8 cellular contexts compared by ENCODE assay signal in genomic region chr12:9672340-9672739, GRCh38. TPM values are rescaled to one million over a fixed set of nuclear protein-coding genes. Genes with fewer than 3 reads are reported as not detected.
DNase-seq lines count a peak whose midpoint lies in the region; ATAC-seq, FAIRE-seq and TF ChIP-seq lines count a peak whose summit lies in the region.
"Not testable (repeated sequence)": the region's sequence is repeated elsewhere in the genome, so short reads cannot be mapped to it uniquely, and the experiment has no call there.

No MANE protein-coding gene starts in this region.

- TF ChIP-seq EP300 in GM12878 (IDR thresholded peaks at IDR 0.05; ENCODE audit: borderline replicate concordance in 1 of 2, control insufficient read depth in 1 of 2, low read depth in 2 of 2, low read length in 2 of 2) = not testable (repeated sequence)

- not testable (repeated sequence) for H3K27me3 Mint-ChIP-seq in CD4-positive, CD25-positive, alpha-beta regulatory T cell; activated CD4-positive, alpha-beta T cell treated with anti-CD3 and anti-CD28 coated beads, Interleukin-2, amount 10 ng/mL, durations not matched to agents 7 days and 5 days; activated T-helper 17 cell treated with anti-CD3 and anti-CD28 coated beads, Interleukin-2, amount 50 U/mL, for 72 hours; naive thymus-derived CD8-positive, alpha-beta T cell

- not testable (repeated sequence) for DNase-seq in CD4-positive, CD25-positive, alpha-beta regulatory T cell; GM12892 (ENCODE audit: insufficient read length); PC-9; activated CD4-positive, alpha-beta T cell treated with anti-CD3 and anti-CD28 coated beads, Interleukin-2, amount 10 ng/mL, durations not matched to agents 7 days and 5 days; GM12878 (ENCODE audit: low read depth, low spot score); naive thymus-derived CD8-positive, alpha-beta T cell

- H3K4me2 ChIP-seq in PC-9 = peak overlapping the region; percentile 68
- H3K4me2 ChIP-seq in GM12878 (ENCODE audit: control insufficient read depth, insufficient read depth) = peak overlapping the region; percentile 68; the same call in 1 of the 2 replicates

- not testable (repeated sequence) for H3K36me3 ChIP-seq in CD4-positive, CD25-positive, alpha-beta regulatory T cell (ENCODE audit: control insufficient read depth, insufficient read depth, low read length); PC-9 (ENCODE audit: low read depth); GM12878 (ENCODE audit: control insufficient read depth in 2 of 2, insufficient read depth in 2 of 2, low read length in 1 of 2); thymus (ENCODE audit: control insufficient read depth, insufficient read depth)

- peak overlapping the region; percentile 88 for H3K27ac ChIP-seq in CD4-positive, CD25-positive, alpha-beta regulatory T cell (ENCODE audit: insufficient read depth, low read length, poor library complexity, severe bottlenecking)
- H3K27ac ChIP-seq in PC-9 (peak overlapping the region; percentile 79), GM12878 (ENCODE audit: control insufficient read depth, insufficient read depth) (peak overlapping the region; percentile 91), thymus (ENCODE audit: low read depth) (peak overlapping the region; percentile 36)

- H3F3A ChIP-seq in PC-9 (ENCODE audit: insufficient read depth, low read depth) = peaks cover 32% of the 10 kb centered on the region

- not testable (repeated sequence) for TF ChIP-seq RAD21 in GM12878 (IDR thresholded peaks at IDR 0.05; ENCODE audit: insufficient read depth, low read depth, low read length)

- H3K4me3 ChIP-seq in CD4-positive, CD25-positive, alpha-beta regulatory T cell (ENCODE audit: low read depth, low read length) = peak overlapping the region; percentile 95
- H3K4me3 ChIP-seq in PC-9; thymus (ENCODE audit: low read length): not testable (repeated sequence)
- peak overlapping the region; percentile 61 for H3K4me3 ChIP-seq in GM12878

- not testable (repeated sequence) for ATAC-seq in CD4-positive, CD25-positive, alpha-beta regulatory T cell (ENCODE audit: low read depth in 2 of 2); activated T-helper 17 cell treated with anti-CD3 and anti-CD28 coated beads, Interleukin-2, amount 50 U/mL, for 72 hours (replicated peaks); GM12878; naive thymus-derived CD8-positive, alpha-beta T cell

- not testable (repeated sequence) for H2AFZ ChIP-seq in PC-9; GM12878 (ENCODE audit: control insufficient read depth, low read depth, low read length)

- H3K4me1 ChIP-seq in CD4-positive, CD25-positive, alpha-beta regulatory T cell (ENCODE audit: control insufficient read depth, insufficient read depth, low read length, poor library complexity, severe bottlenecking) = peaks cover 74% of the 10 kb centered on the region
- H3K4me1 ChIP-seq in PC-9 (replicated peaks; ENCODE audit: insufficient read depth) = peaks cover 39% of the 10 kb centered on the region
- peaks cover 38% of the 10 kb centered on the region for H3K4me1 ChIP-seq in GM12878 (ENCODE audit: control insufficient read depth, insufficient read depth, low read length)
- H3K4me1 ChIP-seq in thymus (ENCODE audit: control insufficient read depth, insufficient read depth, low read length) = peaks cover 15% of the 10 kb centered on the region

- H3K9ac ChIP-seq in GM12878 (ENCODE audit: control insufficient read depth, insufficient read depth, low read length) = peak overlapping the region; percentile 71

- SMC1A ChIA-PET in GM12878 (lab: Charles Lee; ENCODE audit: uncharacterized antibody, unreplicated experiment) = interaction anchor here (0.7 to 1.4 kb wide), 3 partner anchors 35 to 70 kb away, joined by 3 to 4 read pairs (median 4); no protein-coding TSS in a partner anchor

- not testable (repeated sequence) for TF ChIP-seq CTCF in PC-9 (conservative IDR thresholded peaks at IDR 0.05); GM12878 (IDR thresholded peaks at IDR 0.05 in 2 of 3, conservative IDR thresholded peaks at IDR 0.05 in 1 of 3; ENCODE audit: control insufficient read depth in 2 of 3, extremely low read depth in 1 of 3, insufficient read depth in 1 of 3, low read depth in 3 of 3, low read length in 3 of 3)

- intact Hi-C loops in PC-9 (cut with micrococcal nuclease; ENCODE audit: unreplicated experiment) = loop anchor here (2.0 to 5.0 kb wide), 2 partner anchors 50 to 70 kb away; no protein-coding TSS in a partner anchor
- intact Hi-C loops in GM12878 (cut with micrococcal nuclease; ENCODE audit: unreplicated experiment) = not testable (repeated sequence)

- peaks cover 39 to 77% (median 52%) of the 10 kb centered on the region in 4 donors for H3K4me1 Mint-ChIP-seq in CD4-positive, CD25-positive, alpha-beta regulatory T cell
- H3K4me1 Mint-ChIP-seq in activated CD4-positive, alpha-beta T cell treated with anti-CD3 and anti-CD28 coated beads, Interleukin-2, amount 10 ng/mL, durations not matched to agents 7 days and 5 days = peaks cover 57% of the 10 kb centered on the region
- peaks cover 26% of the 10 kb centered on the region for H3K4me1 Mint-ChIP-seq in activated T-helper 17 cell treated with anti-CD3 and anti-CD28 coated beads, Interleukin-2, amount 50 U/mL, for 72 hours
- peaks cover 38 to 82% (median 64%) of the 10 kb centered on the region in 4 donors for H3K4me1 Mint-ChIP-seq in naive thymus-derived CD8-positive, alpha-beta T cell

- TF ChIP-seq POLR2A in GM12892 (IDR thresholded peaks at IDR 0.05; ENCODE audit: low read depth, low read length) = 0 out of 2 replicates have a peak, but pooled peaks have one; percentile 10
- not testable (repeated sequence) for TF ChIP-seq POLR2A in GM12878 (IDR thresholded peaks at IDR 0.05; ENCODE audit: low read depth, low read length)

- peaks cover 39% of the 10 kb centered on the region for H3K36me3 Mint-ChIP-seq in CD4-positive, CD25-positive, alpha-beta regulatory T cell
- H3K36me3 Mint-ChIP-seq in activated CD4-positive, alpha-beta T cell treated with anti-CD3 and anti-CD28 coated beads, Interleukin-2, amount 10 ng/mL, durations not matched to agents 7 days and 5 days (ENCODE audit: low read depth) = peaks cover 80% of the 10 kb centered on the region
- peaks cover 98% of the 10 kb centered on the region for H3K36me3 Mint-ChIP-seq in activated T-helper 17 cell treated with anti-CD3 and anti-CD28 coated beads, Interleukin-2, amount 50 U/mL, for 72 hours (ENCODE audit: low read depth)
- peaks cover 42 to 62% (median 59%) of the 10 kb centered on the region in 3 donors for H3K36me3 Mint-ChIP-seq in naive thymus-derived CD8-positive, alpha-beta T cell

- H3K9me3 Mint-ChIP-seq in CD4-positive, CD25-positive, alpha-beta regulatory T cell; activated CD4-positive, alpha-beta T cell treated with anti-CD3 and anti-CD28 coated beads, Interleukin-2, amount 10 ng/mL, durations not matched to agents 7 days and 5 days; activated T-helper 17 cell treated with anti-CD3 and anti-CD28 coated beads, Interleukin-2, amount 50 U/mL, for 72 hours: not testable (repeated sequence)
- H3K9me3 Mint-ChIP-seq in naive thymus-derived CD8-positive, alpha-beta T cell = peaks cover 0 to 10% (median 3%) of the 10 kb centered on the region in 9 donors

- BruUV-seq in PC-9 (replicated peaks; lab: Mats Ljungman, UMichigan); GM12878 (replicated peaks; lab: Mats Ljungman, UMichigan): not testable (repeated sequence)

- H3K27me3 ChIP-seq in CD4-positive, CD25-positive, alpha-beta regulatory T cell (ENCODE audit: control insufficient read depth, insufficient read depth, low read length); PC-9 (ENCODE audit: insufficient read depth, low read depth); GM12878 (replicated peaks in 1 of 2; ENCODE audit: control insufficient read depth in 2 of 2, insufficient read depth in 2 of 2, low read length in 1 of 2); thymus (ENCODE audit: control insufficient read depth, insufficient read depth): not testable (repeated sequence)

- RAD21 ChIA-PET in GM12878 (lab: Charles Lee; ENCODE audit: unreplicated experiment) = interaction anchor here (0.9 to 1.7 kb wide), 3 partner anchors 40 to 49 kb away, joined by 3 to 4 read pairs (median 3); no protein-coding TSS in a partner anchor

- H3K79me2 ChIP-seq in PC-9 (ENCODE audit: low read depth) = not testable (repeated sequence)
- H3K79me2 ChIP-seq in GM12878 (ENCODE audit: control insufficient read depth, insufficient read depth, low read length) = peaks cover 91% of the 10 kb centered on the region

- WGBS in GM12878 (ENCODE audit: insufficient coverage, insufficient replicate concordance, low lambda C conversion rate, missing lambda C conversion rate) = 73% methylated on average over 2 of the region's 2 CpGs
- 90% methylated on average over 2 of the region's 2 CpGs for WGBS in thymus

- not testable (repeated sequence) for FAIRE-seq in GM12892 (lab: Jason Lieb, UNC); GM12878 (lab: Jason Lieb, UNC)

- H3K4me3 Mint-ChIP-seq in CD4-positive, CD25-positive, alpha-beta regulatory T cell = peak overlapping the region; percentile 91 to 95 (median 93)
- H3K4me3 Mint-ChIP-seq in activated CD4-positive, alpha-beta T cell treated with anti-CD3 and anti-CD28 coated beads, Interleukin-2, amount 10 ng/mL, durations not matched to agents 7 days and 5 days = peak overlapping the region; percentile 84
- H3K4me3 Mint-ChIP-seq in activated T-helper 17 cell treated with anti-CD3 and anti-CD28 coated beads, Interleukin-2, amount 50 U/mL, for 72 hours = peak overlapping the region; percentile 88
- peak overlapping the region; percentile 86 to 99 (median 95) for H3K4me3 Mint-ChIP-seq in naive thymus-derived CD8-positive, alpha-beta T cell

- H3K9me2 ChIP-seq in PC-9 (ENCODE audit: insufficient read depth) = not testable (repeated sequence)

- in situ Hi-C loops in GM12878 (cut with MboI) = loop anchor here (25.0 kb wide), 1 partner anchor 1035 kb away; no protein-coding TSS in a partner anchor

- not testable (repeated sequence) for H3K9me3 ChIP-seq in CD4-positive, CD25-positive, alpha-beta regulatory T cell (ENCODE audit: control insufficient read depth in 2 of 2, low read length in 2 of 2); PC-9 (ENCODE audit: insufficient read depth, low read depth); GM12878 (replicated peaks; ENCODE audit: control insufficient read depth, insufficient read depth, low read length); thymus (ENCODE audit: control insufficient read depth)

- CTCF ChIA-PET in PC-9 (lab: Charles Lee) = not testable (repeated sequence)
- CTCF ChIA-PET in activated CD4-positive, alpha-beta T cell treated with anti-CD3 and anti-CD28 coated beads, Interleukin-2, amount 10 ng/mL, durations not matched to agents 7 days and 5 days (lab: Charles Lee) = interaction anchor here (0.8 to 1.1 kb wide), 3 partner anchors 11 to 25 kb away, joined by 3 read pairs; no protein-coding TSS in a partner anchor
- CTCF ChIA-PET in GM12878 (lab: Yijun Ruan, JAX) = interaction anchor here (0.9 kb wide), 1 partner anchor 36 kb away, joined by 3 read pairs; no protein-coding TSS in a partner anchor

- not testable (repeated sequence) for H4K20me1 ChIP-seq in PC-9 (ENCODE audit: insufficient read depth); GM12878 (ENCODE audit: control insufficient read depth, insufficient read depth)

- H3K27ac Mint-ChIP-seq in CD4-positive, CD25-positive, alpha-beta regulatory T cell = peak overlapping the region; percentile 85 to 97 (median 97)
- peak overlapping the region; percentile 98 for H3K27ac Mint-ChIP-seq in activated CD4-positive, alpha-beta T cell treated with anti-CD3 and anti-CD28 coated beads, Interleukin-2, amount 10 ng/mL, durations not matched to agents 7 days and 5 days
- H3K27ac Mint-ChIP-seq in activated T-helper 17 cell treated with anti-CD3 and anti-CD28 coated beads, Interleukin-2, amount 50 U/mL, for 72 hours = peak overlapping the region; percentile 99
- peak overlapping the region; percentile 94 to 99 (median 96) for H3K27ac Mint-ChIP-seq in naive thymus-derived CD8-positive, alpha-beta T cell

- POLR2A ChIA-PET in PC-9 (lab: Charles Lee; ENCODE audit: unreplicated experiment) = not testable (repeated sequence)
- POLR2A ChIA-PET in activated CD4-positive, alpha-beta T cell treated with anti-CD3 and anti-CD28 coated beads, Interleukin-2, amount 10 ng/mL, durations not matched to agents 7 days and 5 days (lab: Charles Lee) = interaction anchor here (0.5 to 2.5 kb wide), 4 partner anchors 24 to 89 kb away, joined by 3 to 21 read pairs (median 8); partner anchors contain the start of gene CD69
- POLR2A ChIA-PET in GM12878 (lab: Charles Lee) = interaction anchor here (0.7 kb wide), 1 partner anchor 8 kb away, joined by 4 read pairs; no protein-coding TSS in a partner anchor
- POLR2A ChIA-PET in naive thymus-derived CD8-positive, alpha-beta T cell (lab: Charles Lee) = interaction anchor here (0.7 to 8.0 kb wide), 10 partner anchors 8 to 89 kb away, joined by 3 to 166 read pairs (median 5); no protein-coding TSS in a partner anchor

RNA-seq across cellular contexts. Expression of gene CLEC2D, which starts 2.8 kb away (rescaled TPM):
- total RNA-seq in CD4-positive, CD25-positive, alpha-beta regulatory T cell = 219 TPM
- polyA plus RNA-seq in CD4-positive, CD25-positive, alpha-beta regulatory T cell = 100 to 1,000 TPM; 223 to 312 (median 247) TPM
- polyA plus RNA-seq in GM12892 (2012; ENCODE audit: missing spikeins) = 187 TPM
- total RNA-seq in PC-9 (2021) (32.6 and 37.8 TPM in 2 replicates), GM12878 (2014; rRNA removed) (14.9 and 16.1 TPM in 2 replicates), GM12878 (2014; rRNA removed; fragmentation: Illumina TruSeq; extraction: Trizol) (14.4 and 16.2 TPM in 2 replicates), GM12878 (2021) (15.4 and 15.5 TPM in 2 replicates)
- total RNA-seq in activated CD4-positive, alpha-beta T cell treated with anti-CD3 and anti-CD28 coated beads, Interleukin-2, amount 10 ng/mL, durations not matched to agents 7 days and 5 days = 100 to 1,000 TPM; 296 to 299 TPM
- total RNA-seq in activated T-helper 17 cell treated with anti-CD3 and anti-CD28 coated beads, Interleukin-2, amount 50 U/mL, for 72 hours = 100 to 1,000 TPM; 146 to 267 TPM
- 3.9 and 5.2 TPM in 2 replicates for total RNA-seq in GM12878 (2013; cell fraction: nucleolus; rRNA removed)
- polyA plus RNA-seq in GM12878 (2011; ENCODE audit: low read depth) = 121 TPM
- polyA plus RNA-seq in GM12878 (2011; rRNA removed) (4.6 and 6.2 TPM in 2 replicates), GM12878 (2014; fragmentation: Illumina TruSeq; extraction: Trizol) (16.5 and 29.1 TPM in 2 replicates), GM12878 (2014; fragmentation: Nextera tagmentation; extraction: Ambion mirVana) (10 to 100 TPM; 29.8 TPM), GM12878 (2014; rRNA removed) (14.8 and 14.9 TPM in 2 replicates), GM12878 (2016; fragmentation: Nextera tagmentation; extraction: Ambion mirVana) (10 to 100 TPM; 25.4 to 27.5 TPM), thymus (93.0 TPM)
- polyA plus RNA-seq in GM12878 (2011; cell fraction: cytosol; rRNA removed) = 1.0 and 1.9 TPM in 2 replicates
- 4.2 and 4.5 TPM in 2 replicates for polyA plus RNA-seq in GM12878 (2011; cell fraction: nucleus; rRNA removed)
- 76.6 and 111 TPM in 2 replicates for polyA plus RNA-seq in GM12878 (2012)
- 3.1 and 3.8 TPM in 2 replicates for polyA minus RNA-seq in GM12878 (2011; rRNA and poly(A)+ RNA removed)
- polyA minus RNA-seq in GM12878 (2011; cell fraction: cytosol; rRNA and poly(A)+ RNA removed) = 1.4 and 1.5 TPM in 2 replicates
- 1.3 and 3.0 TPM in 2 replicates for polyA minus RNA-seq in GM12878 (2011; cell fraction: nucleus; rRNA and poly(A)+ RNA removed)
- 100 to 1,000 TPM; 433 to 438 TPM for total RNA-seq in naive thymus-derived CD8-positive, alpha-beta T cell
- polyA plus RNA-seq in naive thymus-derived CD8-positive, alpha-beta T cell = 100 to 1,000 TPM; 315 to 389 (median 329) TPM

Comparison
In these comparisons a context has a peak if more than half of its experiments do, and no peak if none do; other contexts are left out.
1. H3K27ac ChIP-seq: peak in every context shown above with its lines; median percentile 91 in GM12878; 88 in CD4-positive, CD25-positive, alpha-beta regulatory T cell; 79 in PC-9; 36 in thymus.